In genomic region chr3:41581700-41582099, GRCh38 we compare ENCODE assay signal across 12 cellular contexts.
DNase-seq lines count a peak whose midpoint lies in the region; ATAC-seq and TF ChIP-seq lines count a peak whose summit lies in the region.
"Had no signal": no experiment of that assay in that cellular context is flagged by ENCODE, and none has a peak within 500 bp of the region (broad histone marks: within the 10 kb centered on the region; RNA-seq: fewer than 3 reads in every experiment).

No MANE protein-coding gene starts in this region.

- no peak overlapping the region for H3K4me3 Mint-ChIP-seq in neural crest cell
- H3K4me3 Mint-ChIP-seq in activated CD4-positive, alpha-beta T cell treated with anti-CD3 and anti-CD28 coated beads, Interleukin-2, amount 10 ng/mL, durations not matched to agents 24 days and 14 days, result no peak overlapping the region
- H3K4me3 Mint-ChIP-seq: central memory CD8-positive, alpha-beta T cell had no signal

- ATAC-seq in HG02623 (IDR thresholded peaks at IDR 0.05; ENCODE audit: unreplicated experiment) (peak; percentile 95), HG03460 (IDR thresholded peaks at IDR 0.05; ENCODE audit: unreplicated experiment) (peak; percentile 95), esophagus mucosa (no peak)
- ATAC-seq: HepG2, sciatic nerve had no signal

- intact Hi-C loops in activated CD4-positive, alpha-beta T cell treated with anti-CD3 and anti-CD28 coated beads, Interleukin-2, amount 10 ng/mL, durations not matched to agents 24 days and 14 days (cut with micrococcal nuclease), result no loop called here

- no peak for TF ChIP-seq CTCF in neural crest cell (conservative IDR thresholded peaks at IDR 0.05)

- H3K4me1 Mint-ChIP-seq in neural crest cell, result no peaks in the 10 kb centered on the region
- no peaks in the 10 kb centered on the region for H3K4me1 Mint-ChIP-seq in activated CD4-positive, alpha-beta T cell treated with anti-CD3 and anti-CD28 coated beads, Interleukin-2, amount 10 ng/mL, durations not matched to agents 24 days and 14 days
- H3K4me1 Mint-ChIP-seq: central memory CD8-positive, alpha-beta T cell had no signal

- no peaks in the 10 kb centered on the region for H3K27me3 Mint-ChIP-seq in neural crest cell (ENCODE audit: low read depth)
- H3K27me3 Mint-ChIP-seq in activated CD4-positive, alpha-beta T cell treated with anti-CD3 and anti-CD28 coated beads, Interleukin-2, amount 10 ng/mL, durations not matched to agents 24 days and 14 days, result no peaks in the 10 kb centered on the region
- H3K27me3 Mint-ChIP-seq: central memory CD8-positive, alpha-beta T cell had no signal

- no peaks in the 10 kb centered on the region for H3K9me3 Mint-ChIP-seq in neural crest cell
- H3K9me3 Mint-ChIP-seq in activated CD4-positive, alpha-beta T cell treated with anti-CD3 and anti-CD28 coated beads, Interleukin-2, amount 10 ng/mL, durations not matched to agents 24 days and 14 days, result no peaks in the 10 kb centered on the region
- H3K9me3 Mint-ChIP-seq: central memory CD8-positive, alpha-beta T cell had no signal

- DNase-seq in GM19238 (ENCODE audit: insufficient read length, low spot score) (peak; percentile 7), neural crest cell (ENCODE audit: low read depth, low spot score) (no peak), DMS153 (lab: John Stamatoyannopoulos, UW) (no peak)
- DNase-seq in activated CD4-positive, alpha-beta T cell treated with anti-CD3 and anti-CD28 coated beads, Interleukin-2, amount 10 ng/mL, durations not matched to agents 24 days and 14 days, result no peak
- DNase-seq: NCI-H226, T-helper 1 cell had no signal

- peak overlapping the region; percentile 85 for H3K27ac Mint-ChIP-seq in neural crest cell (ENCODE audit: unreplicated experiment)
- H3K27ac Mint-ChIP-seq in activated CD4-positive, alpha-beta T cell treated with anti-CD3 and anti-CD28 coated beads, Interleukin-2, amount 10 ng/mL, durations not matched to agents 24 days and 14 days, result no peak overlapping the region

- no peaks in the 10 kb centered on the region for H3K36me3 Mint-ChIP-seq in neural crest cell (ENCODE audit: low read depth)
- no peaks in the 10 kb centered on the region for H3K36me3 Mint-ChIP-seq in activated CD4-positive, alpha-beta T cell treated with anti-CD3 and anti-CD28 coated beads, Interleukin-2, amount 10 ng/mL, durations not matched to agents 24 days and 14 days (ENCODE audit: low read depth)
